Comparison of ENCODE assay signal across 10 cellular contexts in the genomic region with DNA sequence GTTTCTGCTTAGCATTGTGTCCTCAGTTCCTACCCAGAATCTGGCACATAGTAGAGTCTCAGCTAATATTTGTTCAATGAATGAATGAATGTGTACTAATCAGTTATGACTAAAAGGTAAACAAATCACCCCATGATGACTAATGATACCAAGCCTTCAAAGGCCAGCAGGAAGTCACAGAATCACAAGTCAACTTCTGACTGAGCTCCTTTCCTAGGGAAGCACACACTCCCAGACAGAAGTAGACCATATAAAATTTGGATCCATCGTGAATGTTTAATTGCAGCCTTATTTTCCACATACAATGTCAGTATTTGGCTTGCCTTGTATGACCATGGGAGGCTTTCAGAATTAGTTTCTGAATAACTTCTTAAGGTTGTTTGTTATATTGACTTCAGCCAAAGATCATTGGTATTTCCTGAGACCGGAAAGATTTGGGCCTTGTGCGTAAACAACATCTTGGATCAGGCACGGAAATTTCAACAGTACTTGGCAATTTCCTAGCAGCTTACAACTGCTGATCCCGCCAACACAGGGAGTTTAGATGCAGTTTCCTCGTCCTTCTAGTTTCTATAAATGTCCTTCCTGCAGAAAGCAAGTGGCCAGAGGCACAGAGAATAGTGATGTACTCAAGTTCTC.
A peak's percentile ranks its signal among the peaks of the same experiment; 100 is the strongest.
DNase-seq lines count a peak whose midpoint lies in the region; ATAC-seq and TF ChIP-seq lines count a peak whose summit lies in the region.
"Had no signal": no experiment of that assay in that cellular context is flagged by ENCODE, and none has a peak within 500 bp of the region (broad histone marks: within the 10 kb centered on the region; RNA-seq: fewer than 3 reads in every experiment).

No MANE protein-coding gene starts in this region.

- no peaks in the 10 kb centered on the region for H3K9me3 ChIP-seq in muscle layer of duodenum (ENCODE audit: control insufficient read depth in 1 of 2, low read length in 2 of 2)

- CTCF ChIA-PET in activated naive CD4-positive, alpha-beta T cell treated with anti-CD3 and anti-CD28 coated beads for 36 hours (lab: Charles Lee): interaction anchor here (0.6 kb wide), 2 partner anchors 60 to 480 kb away, joined by 3 read pairs; no protein-coding TSS in a partner anchor

- H3K4me3 ChIP-seq in fibroblast of pulmonary artery (replicated peaks; ENCODE audit: low read depth, low read length) (no peak overlapping the region), muscle layer of duodenum (ENCODE audit: low read depth in 1 of 2, low read length in 2 of 2) (no peak overlapping the region)

- no peaks in the 10 kb centered on the region for H3K27me3 ChIP-seq in muscle layer of duodenum (ENCODE audit: low read depth, low read length)

- H3K4me1 Mint-ChIP-seq in activated naive CD4-positive, alpha-beta T cell treated with anti-CD3 and anti-CD28 coated beads for 36 hours (ENCODE audit: low read depth): no peaks in the 10 kb centered on the region
- H3K4me1 Mint-ChIP-seq in stimulated activated naive B cell treated with anti-CD40 and anti-IgM and Interleukin-4, amounts not matched to agents 10 μg/mL and 1 μg/mL and 100 μg/mL, for 72 hours: peaks cover 0 to 3% of the 10 kb centered on the region in 2 donors
- H3K4me1 Mint-ChIP-seq in activated naive CD8-positive, alpha-beta T cell treated with anti-CD3 and anti-CD28 coated beads, Interleukin-2, amount 50 U/mL, for 24 hours: peaks cover 5% of the 10 kb centered on the region
- H3K4me1 Mint-ChIP-seq: naive B cell had no signal

- H3K9me3 Mint-ChIP-seq in activated naive CD4-positive, alpha-beta T cell treated with anti-CD3 and anti-CD28 coated beads for 36 hours: no peaks in the 10 kb centered on the region
- peaks cover 0 to 4% of the 10 kb centered on the region in 2 donors for H3K9me3 Mint-ChIP-seq in stimulated activated naive B cell treated with anti-CD40 and anti-IgM and Interleukin-4, amounts not matched to agents 10 μg/mL and 1 μg/mL and 100 μg/mL, for 72 hours
- no peaks in the 10 kb centered on the region for H3K9me3 Mint-ChIP-seq in activated naive CD8-positive, alpha-beta T cell treated with anti-CD3 and anti-CD28 coated beads, Interleukin-2, amount 50 U/mL, for 24 hours

- no peaks in the 10 kb centered on the region for H3K36me3 Mint-ChIP-seq in activated naive CD4-positive, alpha-beta T cell treated with anti-CD3 and anti-CD28 coated beads for 36 hours (ENCODE audit: low read depth)
- no peaks in the 10 kb centered on the region for H3K36me3 Mint-ChIP-seq in stimulated activated naive B cell treated with anti-CD40 and anti-IgM and Interleukin-4, amounts not matched to agents 10 μg/mL and 1 μg/mL and 100 μg/mL, for 72 hours
- no peaks in the 10 kb centered on the region for H3K36me3 Mint-ChIP-seq in activated naive CD8-positive, alpha-beta T cell treated with anti-CD3 and anti-CD28 coated beads, Interleukin-2, amount 50 U/mL, for 24 hours (ENCODE audit: low read depth)
- H3K36me3 Mint-ChIP-seq: naive B cell had no signal

- intact Hi-C loops in activated naive CD4-positive, alpha-beta T cell treated with anti-CD3 and anti-CD28 coated beads for 36 hours (cut with micrococcal nuclease): no loop called here

- no peak for ATAC-seq in stimulated activated naive B cell treated with anti-CD40 and anti-IgM and Interleukin-4, amounts not matched to agents 10 μg/mL and 1 μg/mL and 100 μg/mL, for 72 hours (replicated peaks)
- ATAC-seq in activated naive CD8-positive, alpha-beta T cell treated with anti-CD3 and anti-CD28 coated beads, Interleukin-2, amount 50 U/mL, for 24 hours: no peak

- H3K27ac Mint-ChIP-seq in activated naive CD4-positive, alpha-beta T cell treated with anti-CD3 and anti-CD28 coated beads for 36 hours: no peak overlapping the region
- H3K27ac Mint-ChIP-seq in stimulated activated naive B cell treated with anti-CD40 and anti-IgM and Interleukin-4, amounts not matched to agents 10 μg/mL and 1 μg/mL and 100 μg/mL, for 72 hours: no peak overlapping the region
- H3K27ac Mint-ChIP-seq in activated naive CD8-positive, alpha-beta T cell treated with anti-CD3 and anti-CD28 coated beads, Interleukin-2, amount 50 U/mL, for 24 hours: no peak overlapping the region
- H3K27ac Mint-ChIP-seq: naive B cell had no signal

- no peaks in the 10 kb centered on the region for H3K4me1 ChIP-seq in muscle layer of duodenum (ENCODE audit: control insufficient read depth in 1 of 2, insufficient read depth in 2 of 2, low read length in 2 of 2)

- peaks cover 11% of the 10 kb centered on the region for H3K27me3 Mint-ChIP-seq in activated naive CD4-positive, alpha-beta T cell treated with anti-CD3 and anti-CD28 coated beads for 36 hours (ENCODE audit: low read depth)
- H3K27me3 Mint-ChIP-seq in stimulated activated naive B cell treated with anti-CD40 and anti-IgM and Interleukin-4, amounts not matched to agents 10 μg/mL and 1 μg/mL and 100 μg/mL, for 72 hours: no peaks in the 10 kb centered on the region
- H3K27me3 Mint-ChIP-seq in activated naive CD8-positive, alpha-beta T cell treated with anti-CD3 and anti-CD28 coated beads, Interleukin-2, amount 50 U/mL, for 24 hours: no peaks in the 10 kb centered on the region

- DNase-seq in fibroblast of pulmonary artery (ENCODE audit: low read depth): peak; percentile 96
- no peak for DNase-seq in activated naive CD4-positive, alpha-beta T cell treated with anti-CD3 and anti-CD28 coated beads for 36 hours
- DNase-seq in stimulated activated naive B cell treated with anti-CD40 and anti-IgM and Interleukin-4, amounts not matched to agents 10 μg/mL and 1 μg/mL and 100 μg/mL, for 72 hours: no peak
- no peak for DNase-seq in activated naive CD8-positive, alpha-beta T cell treated with anti-CD3 and anti-CD28 coated beads, Interleukin-2, amount 50 U/mL, for 24 hours
- no peak for DNase-seq in effector CD4-positive, alpha-beta T cell
- DNase-seq: naive B cell, NCI-H2029 treated with DMSO at 0.1 percent for 48 hours had no signal

- H3K36me3 ChIP-seq in muscle layer of duodenum (ENCODE audit: control insufficient read depth in 1 of 2, insufficient read depth in 2 of 2, low read length in 2 of 2): no peaks in the 10 kb centered on the region

- TF ChIP-seq CTCF in 22Rv1 (IDR thresholded peaks at IDR 0.05): no peak
- TF ChIP-seq CTCF in fibroblast of pulmonary artery (IDR thresholded peaks at IDR 0.05; ENCODE audit: low read length, missing control alignments): no peak

- no peak overlapping the region for H3K4me3 Mint-ChIP-seq in activated naive CD4-positive, alpha-beta T cell treated with anti-CD3 and anti-CD28 coated beads for 36 hours
- no peak overlapping the region for H3K4me3 Mint-ChIP-seq in stimulated activated naive B cell treated with anti-CD40 and anti-IgM and Interleukin-4, amounts not matched to agents 10 μg/mL and 1 μg/mL and 100 μg/mL, for 72 hours
- H3K4me3 Mint-ChIP-seq in activated naive CD8-positive, alpha-beta T cell treated with anti-CD3 and anti-CD28 coated beads, Interleukin-2, amount 50 U/mL, for 24 hours: no peak overlapping the region
- H3K4me3 Mint-ChIP-seq: naive B cell had no signal

- H3K27ac ChIP-seq in 22Rv1 (peak overlapping the region; percentile 37), muscle layer of duodenum (ENCODE audit: low read length) (peak overlapping the region; percentile 50)

TF ChIP-seq in PFSK-1, 5 proteins besides CTCF, POLR2A, EP300 and RAD21:
- no peak for TF ChIP-seq SIN3A (IDR thresholded peaks at IDR 0.05; ENCODE audit: borderline replicate concordance, insufficient read depth, low read length)
- peak; percentile 39 for TF ChIP-seq FOXP2 (optimal IDR thresholded peaks at IDR 0.05; ENCODE audit: borderline replicate concordance, extremely low read depth, extremely low read length, insufficient read depth)
- 0 out of 2 replicates have a peak, but pooled peaks have one; percentile 30 for TF ChIP-seq TAF1 (IDR thresholded peaks at IDR 0.05; ENCODE audit: borderline replicate concordance, insufficient read depth, low read length)
- TF ChIP-seq, protein P1, sequence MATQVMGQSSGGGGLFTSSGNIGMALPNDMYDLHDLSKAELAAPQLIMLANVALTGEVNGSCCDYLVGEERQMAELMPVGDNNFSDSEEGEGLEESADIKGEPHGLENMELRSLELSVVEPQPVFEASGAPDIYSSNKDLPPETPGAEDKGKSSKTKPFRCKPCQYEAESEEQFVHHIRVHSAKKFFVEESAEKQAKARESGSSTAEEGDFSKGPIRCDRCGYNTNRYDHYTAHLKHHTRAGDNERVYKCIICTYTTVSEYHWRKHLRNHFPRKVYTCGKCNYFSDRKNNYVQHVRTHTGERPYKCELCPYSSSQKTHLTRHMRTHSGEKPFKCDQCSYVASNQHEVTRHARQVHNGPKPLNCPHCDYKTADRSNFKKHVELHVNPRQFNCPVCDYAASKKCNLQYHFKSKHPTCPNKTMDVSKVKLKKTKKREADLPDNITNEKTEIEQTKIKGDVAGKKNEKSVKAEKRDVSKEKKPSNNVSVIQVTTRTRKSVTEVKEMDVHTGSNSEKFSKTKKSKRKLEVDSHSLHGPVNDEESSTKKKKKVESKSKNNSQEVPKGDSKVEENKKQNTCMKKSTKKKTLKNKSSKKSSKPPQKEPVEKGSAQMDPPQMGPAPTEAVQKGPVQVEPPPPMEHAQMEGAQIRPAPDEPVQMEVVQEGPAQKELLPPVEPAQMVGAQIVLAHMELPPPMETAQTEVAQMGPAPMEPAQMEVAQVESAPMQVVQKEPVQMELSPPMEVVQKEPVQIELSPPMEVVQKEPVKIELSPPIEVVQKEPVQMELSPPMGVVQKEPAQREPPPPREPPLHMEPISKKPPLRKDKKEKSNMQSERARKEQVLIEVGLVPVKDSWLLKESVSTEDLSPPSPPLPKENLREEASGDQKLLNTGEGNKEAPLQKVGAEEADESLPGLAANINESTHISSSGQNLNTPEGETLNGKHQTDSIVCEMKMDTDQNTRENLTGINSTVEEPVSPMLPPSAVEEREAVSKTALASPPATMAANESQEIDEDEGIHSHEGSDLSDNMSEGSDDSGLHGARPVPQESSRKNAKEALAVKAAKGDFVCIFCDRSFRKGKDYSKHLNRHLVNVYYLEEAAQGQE (IDR thresholded peaks at IDR 0.05; ENCODE audit: insufficient read depth in 1 of 2, low read depth in 2 of 2, low read length in 2 of 2): peak in 1 of 2 experiments; percentile 49; a peak in 1 of 4 replicates
- TF ChIP-seq POLR2AphosphoS5 (IDR thresholded peaks at IDR 0.05; ENCODE audit: low read depth, low read length): no peak; the same call in 1 of the 2 replicates
